In the genomic region with DNA sequence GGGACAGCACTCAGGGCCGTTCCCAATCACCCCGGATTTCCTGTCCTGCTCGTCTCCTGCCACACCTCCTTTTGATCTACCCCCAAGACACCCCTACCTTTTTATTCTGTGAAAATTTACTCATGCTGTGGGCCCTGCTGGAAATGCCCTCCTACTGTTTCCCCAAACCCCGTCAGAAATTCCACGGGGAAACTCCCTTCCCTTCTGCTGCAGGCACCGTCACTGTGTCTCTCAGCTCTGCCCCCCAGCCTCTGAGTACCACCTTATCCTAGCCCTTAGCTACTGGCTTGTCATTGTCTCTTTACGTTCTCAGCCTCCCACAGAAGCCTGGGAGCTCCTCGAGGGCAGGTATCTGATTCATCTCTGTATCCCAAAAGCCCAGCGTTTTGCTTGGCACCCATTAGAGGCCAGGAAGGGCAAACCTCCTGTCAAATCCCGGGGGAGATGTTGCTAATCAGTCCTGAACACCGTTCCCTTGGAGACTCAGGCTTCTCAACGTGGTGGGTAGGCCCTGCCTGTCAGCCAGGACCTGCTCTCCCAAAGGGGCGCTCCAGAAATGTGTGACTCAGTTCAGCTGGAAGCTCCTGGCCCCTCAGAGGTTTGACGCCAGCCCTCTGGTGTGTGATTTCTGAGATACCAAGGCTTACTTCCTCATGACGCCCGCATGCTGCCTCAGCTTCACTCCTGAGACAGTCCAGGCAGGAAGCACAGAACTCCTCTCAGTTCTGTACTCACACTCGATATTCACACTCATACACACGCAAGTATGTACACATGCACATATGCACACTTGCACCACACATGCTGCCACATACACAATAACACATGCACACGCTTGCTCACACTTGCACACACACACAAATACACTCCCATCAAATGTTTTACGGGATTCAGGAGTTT, we compare ENCODE assay signal across 8 cellular contexts. TPM values are rescaled to one million over a fixed set of nuclear protein-coding genes. Genes with fewer than 3 reads are reported as not detected.
DNase-seq lines count a peak whose midpoint lies in the region; ATAC-seq and TF ChIP-seq lines count a peak whose summit lies in the region.

No MANE protein-coding gene starts in this region.

- H3K4me2 ChIP-seq in PC-3 (ENCODE audit: low read length), result no peak overlapping the region

- no peak overlapping the region for H3K9ac ChIP-seq in PC-3 (ENCODE audit: low read length)

- no peaks in the 10 kb centered on the region for H4K20me1 ChIP-seq in PC-3 (ENCODE audit: low read length)

- BruUV-seq in PC-3 (replicated peaks; lab: Mats Ljungman, UMichigan), result no TSS peak

- no peak overlapping the region for H3K27ac ChIP-seq in HL-60 (replicated peaks)
- no peak overlapping the region for H3K27ac ChIP-seq in PC-3 (ENCODE audit: low read length)

- TF ChIP-seq CTCF in HL-60 (IDR thresholded peaks at IDR 0.05; ENCODE audit: insufficient read depth, low read length) (no peak), fibroblast of villous mesenchyme (IDR thresholded peaks at IDR 0.05; ENCODE audit: insufficient read depth, low read depth, low read length) (no peak), PC-3 (conservative IDR thresholded peaks at IDR 0.05; ENCODE audit: low read depth, low read length) (no peak)

- H3K36me3 ChIP-seq in PC-3 (ENCODE audit: low read depth, low read length), result no peaks in the 10 kb centered on the region

- H2AFZ ChIP-seq in PC-3 (ENCODE audit: low read length), result no peak overlapping the region

- peak; percentile 36 for TF ChIP-seq POLR2A in GM15510 (IDR thresholded peaks at IDR 0.05; ENCODE audit: borderline replicate concordance, extremely low read depth, insufficient read length)

- DNase-seq in HL-60 (ENCODE audit: low read depth in 1 of 2, low spot score in 1 of 2) (peak; percentile 2 to 10), fibroblast of villous mesenchyme (ENCODE audit: low read depth) (peak; percentile 13), PC-3 (no peak), HT-29 (ENCODE audit: low spot score) (no peak)
- no peak for DNase-seq in stimulated activated CD4-positive, alpha-beta T cell treated with anti-CD3 and anti-CD28 coated beads, Interleukin-1b, Interleukin-23, amount 100 ng/mL, for 48 hours

- H3K9me3 ChIP-seq in PC-3 (ENCODE audit: low read length), result no peaks in the 10 kb centered on the region

- H3K27me3 ChIP-seq in HL-60 (ENCODE audit: insufficient read depth, poor library complexity, severe bottlenecking), result no peaks in the 10 kb centered on the region
- no peaks in the 10 kb centered on the region for H3K27me3 ChIP-seq in PC-3 (ENCODE audit: low read length)

- H3K9me2 ChIP-seq in PC-3 (replicated peaks; ENCODE audit: low read length), result no peaks in the 10 kb centered on the region

- CTCF ChIA-PET in PC-3 (lab: Charles Lee), result no interaction called here

- no peaks in the 10 kb centered on the region for H3K79me2 ChIP-seq in PC-3 (ENCODE audit: low read length)

- POLR2A ChIA-PET in PC-3 (lab: Charles Lee; ENCODE audit: unreplicated experiment), result no interaction called here

- intact Hi-C loops in PC-3 (cut with micrococcal nuclease), result no loop called here

- peak; percentile 5 for ATAC-seq in GM21528 (IDR thresholded peaks at IDR 0.05; ENCODE audit: low FRiP score, unreplicated experiment)
- no peak for ATAC-seq in PC-3
- no peak for ATAC-seq in GM19455 (IDR thresholded peaks at IDR 0.05; ENCODE audit: unreplicated experiment)

- H3F3A ChIP-seq in PC-3 (ENCODE audit: low read length, unreplicated experiment), result no peaks in the 10 kb centered on the region

- no peaks in the 10 kb centered on the region for H3K4me1 ChIP-seq in PC-3 (ENCODE audit: insufficient read depth, low read length)

- H3K4me3 ChIP-seq in HL-60 (replicated peaks; ENCODE audit: insufficient read depth, low read length) (no peak overlapping the region), fibroblast of villous mesenchyme (ENCODE audit: low read depth, low read length) (no peak overlapping the region), PC-3 (ENCODE audit: low read length) (no peak overlapping the region)

RNA-seq across cellular contexts. Expression of gene GRHPR, which starts 50.7 kb away (rescaled TPM):
- total RNA-seq in fibroblast of villous mesenchyme (142 and 154 TPM in 2 replicates), PC-3 (2014; rRNA removed) (75.3 and 84.1 TPM in 2 replicates)
- 96.7 and 102 TPM in 2 replicates for total RNA-seq in HT-29 (2014; rRNA removed; shearing (Covaris generic))

Comparison
In these comparisons a context has a peak if more than half of its experiments do, and no peak if none do; other contexts are left out.
1. DNase-seq: peak in HL-60 (2 of 2) and fibroblast of villous mesenchyme (single experiment); none in PC-3 (single experiment), HT-29 (single experiment) and stimulated activated CD4-positive, alpha-beta T cell treated with anti-CD3 and anti-CD28 coated beads, Interleukin-1b, Interleukin-23, amount 100 ng/mL, for 48 hours (single experiment).